8 cellular contexts compared by ENCODE assay signal in the genomic region with DNA sequence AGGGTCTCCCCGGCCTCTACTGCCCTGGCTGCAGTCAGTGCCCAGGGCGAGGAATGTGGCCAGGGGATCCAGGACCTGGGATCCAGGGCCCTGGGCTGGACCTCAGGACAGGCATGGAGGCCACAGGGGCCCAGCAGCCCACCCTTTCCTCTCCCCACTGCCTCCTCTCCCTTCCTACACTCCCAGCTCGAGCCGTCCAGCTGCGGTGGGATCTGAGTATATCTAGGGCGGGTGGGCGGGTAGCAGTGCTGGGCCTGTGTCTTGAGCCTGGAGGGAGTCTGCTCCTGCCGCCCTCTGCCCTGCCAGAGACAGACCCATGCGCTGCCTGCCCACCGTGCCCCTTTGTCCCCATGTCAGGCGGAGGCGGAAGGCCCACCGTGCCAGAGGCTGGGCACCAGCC. TPM values are rescaled to one million over a fixed set of nuclear protein-coding genes. Genes with fewer than 3 reads are reported as not detected.
DNase-seq lines count a peak whose midpoint lies in the region; ATAC-seq, FAIRE-seq and TF ChIP-seq lines count a peak whose summit lies in the region.
"Not testable (repeated sequence)": the region's sequence is repeated elsewhere in the genome, so short reads cannot be mapped to it uniquely, and the experiment has no call there.
"Had no signal": no experiment of that assay in that cellular context is flagged by ENCODE, and none has a peak within 500 bp of the region (broad histone marks: within the 10 kb centered on the region; RNA-seq: fewer than 3 reads in every experiment).

No MANE protein-coding gene starts in this region.

- not testable (repeated sequence) for H3K79me2 ChIP-seq in K562 (ENCODE audit: control insufficient read depth, insufficient read depth, low read length)

- not testable (repeated sequence) for H3K9me1 ChIP-seq in K562 (ENCODE audit: control insufficient read depth, insufficient read depth, low read length)

- not testable (repeated sequence) for H3K27me3 Mint-ChIP-seq in CD4-positive, alpha-beta T cell; activated CD8-positive, alpha-beta T cell treated with anti-CD3 and anti-CD28 coated beads for 36 hours; osteocyte (ENCODE audit: unreplicated experiment)

- not testable (repeated sequence) for H3K9ac ChIP-seq in K562 (ENCODE audit: insufficient read depth in 1 of 2, low read depth in 2 of 2, low read length in 2 of 2)

- not testable (repeated sequence) for H3K9me3 ChIP-seq in CD4-positive, alpha-beta T cell (ENCODE audit: control insufficient read depth, low read length); K562 (replicated peaks; ENCODE audit: control insufficient read depth, insufficient read depth, low read depth, low read length); right cardiac atrium (ENCODE audit: control insufficient read depth, low read length)

- not testable (repeated sequence) for H3K4me3 ChIP-seq in K562; right cardiac atrium (ENCODE audit: low read length)

- BruUV-seq in K562 (replicated peaks; lab: Mats Ljungman, UMichigan): not testable (repeated sequence)

- H3K36me3 Mint-ChIP-seq in CD4-positive, alpha-beta T cell (ENCODE audit: low read depth): peaks cover 56% of the 10 kb centered on the region
- H3K36me3 Mint-ChIP-seq in activated CD8-positive, alpha-beta T cell treated with anti-CD3 and anti-CD28 coated beads for 36 hours (ENCODE audit: low read depth): peaks cover 36% of the 10 kb centered on the region
- H3K36me3 Mint-ChIP-seq in osteocyte (ENCODE audit: unreplicated experiment): peaks cover 26% of the 10 kb centered on the region

- not testable (repeated sequence) for FAIRE-seq in K562 (lab: Jason Lieb, UNC)

- intact Hi-C loops in CD4-positive, alpha-beta T cell (cut with DNase I, micrococcal nuclease); activated CD8-positive, alpha-beta T cell treated with anti-CD3 and anti-CD28 coated beads for 36 hours (cut with micrococcal nuclease); K562 (cut with micrococcal nuclease); right cardiac atrium (cut with DNase I): not testable (repeated sequence)

- not testable (repeated sequence) for H3K27ac ChIP-seq in CD4-positive, alpha-beta T cell (ENCODE audit: low read depth, low read length); K562 (ENCODE audit: extremely low read depth, low read depth, low read length); right cardiac atrium (ENCODE audit: low read length)

- WGBS in K562 (ENCODE audit: insufficient coverage, low coverage, missing lambda C conversion rate): 100% methylated on average over 3 of the region's 13 CpGs
- WGBS in right cardiac atrium: 70% methylated on average over 13 of the region's 13 CpGs

- H3K27ac Mint-ChIP-seq in CD4-positive, alpha-beta T cell; activated CD8-positive, alpha-beta T cell treated with anti-CD3 and anti-CD28 coated beads for 36 hours: not testable (repeated sequence)
- H3K27ac Mint-ChIP-seq in osteocyte (ENCODE audit: unreplicated experiment): peak overlapping the region; percentile 41

- not testable (repeated sequence) for DNase-seq in CD4-positive, alpha-beta T cell; activated CD8-positive, alpha-beta T cell treated with anti-CD3 and anti-CD28 coated beads for 36 hours; K562 (ENCODE audit: extremely low read depth in 1 of 4, low spot score in 3 of 4); osteocyte (ENCODE audit: extremely low spot score, unreplicated experiment)
- DNase-seq in right cardiac atrium: peak in 2 of 3 donors; percentile 27 to 36

- H3K4me3 Mint-ChIP-seq in CD4-positive, alpha-beta T cell: peak overlapping the region; percentile 42
- H3K4me3 Mint-ChIP-seq in activated CD8-positive, alpha-beta T cell treated with anti-CD3 and anti-CD28 coated beads for 36 hours: peak overlapping the region; percentile 2
- not testable (repeated sequence) for H3K4me3 Mint-ChIP-seq in osteocyte (ENCODE audit: unreplicated experiment)

- H3K4me2 ChIP-seq in K562 (ENCODE audit: insufficient read depth, low read length): not testable (repeated sequence)

- TF ChIP-seq EP300 in K562 (IDR thresholded peaks at IDR 0.05; ENCODE audit: low read length): not testable (repeated sequence)

- H2AFZ ChIP-seq in K562 (ENCODE audit: low read depth, low read length): not testable (repeated sequence)

- not testable (repeated sequence) for TF ChIP-seq CTCF in CD4-positive, alpha-beta T cell (IDR thresholded peaks at IDR 0.05); activated CD8-positive, alpha-beta T cell treated with anti-CD3 and anti-CD28 coated beads for 36 hours (IDR thresholded peaks at IDR 0.05); K562 (IDR thresholded peaks at IDR 0.05 in 2 of 3, conservative IDR thresholded peaks at IDR 0.05 in 1 of 3; ENCODE audit: insufficient read depth in 2 of 3, low read depth in 1 of 3, low read length in 3 of 3); osteocyte (IDR thresholded peaks at IDR 0.05)

- not testable (repeated sequence) for TF ChIP-seq RAD21 in K562 (CRISPR knock-in tag; conservative IDR thresholded peaks at IDR 0.05 in 1 of 2, IDR thresholded peaks at IDR 0.05 in 1 of 2)

- not testable (repeated sequence) for H4K20me1 ChIP-seq in K562 (replicated peaks; ENCODE audit: control insufficient read depth, insufficient read depth, low read length)

- H3K27me3 ChIP-seq in CD4-positive, alpha-beta T cell (ENCODE audit: control insufficient read depth, insufficient read depth, low read length); K562 (ENCODE audit: control insufficient read depth in 2 of 2, insufficient read depth in 2 of 2, low read length in 2 of 2); right cardiac atrium (ENCODE audit: control insufficient read depth, insufficient read depth): not testable (repeated sequence)

- H3K4me1 ChIP-seq in K562 (replicated peaks in 1 of 2; ENCODE audit: control insufficient read depth in 2 of 2, insufficient read depth in 2 of 2, low read length in 2 of 2): peaks cover 0 to 18% of the 10 kb centered on the region in 2 experiments; a peak in 2 of 5 replicates
- not testable (repeated sequence) for H3K4me1 ChIP-seq in right cardiac atrium (ENCODE audit: control insufficient read depth, insufficient read depth, low read length)

- CTCF ChIA-PET in CD4-positive, alpha-beta T cell (lab: Charles Lee); activated CD8-positive, alpha-beta T cell treated with anti-CD3 and anti-CD28 coated beads for 36 hours (lab: Charles Lee); K562 (lab: Yijun Ruan, JAX; ENCODE audit: low intra/inter-chr PET ratio): not testable (repeated sequence)

- H3K36me3 ChIP-seq in K562 (ENCODE audit: control insufficient read depth, insufficient read depth, low read length): peaks cover 48% of the 10 kb centered on the region

- in situ Hi-C loops in K562 (cut with MboI): not testable (repeated sequence)

- not testable (repeated sequence) for ATAC-seq in CD4-positive, alpha-beta T cell (ENCODE audit: poor library complexity); activated CD8-positive, alpha-beta T cell treated with anti-CD3 and anti-CD28 coated beads for 36 hours
- peak; percentile 3; the same call in 1 of the 3 replicates for ATAC-seq in K562
- peak; percentile 1 to 3 for ATAC-seq in right cardiac atrium

- H3K9me3 Mint-ChIP-seq in CD4-positive, alpha-beta T cell; activated CD8-positive, alpha-beta T cell treated with anti-CD3 and anti-CD28 coated beads for 36 hours; osteocyte (ENCODE audit: unreplicated experiment): not testable (repeated sequence)

- POLR2A ChIA-PET in CD4-positive, alpha-beta T cell (lab: Charles Lee): not testable (repeated sequence)
- POLR2A ChIA-PET in activated CD8-positive, alpha-beta T cell treated with anti-CD3 and anti-CD28 coated beads for 36 hours (lab: Charles Lee): interaction anchor here (1.0 to 7.8 kb wide), 3 partner anchors 6 to 18 kb away, joined by 3 to 76 read pairs (median 5); a partner anchor contains a TSS
- POLR2A ChIA-PET in K562 (lab: Yijun Ruan, JAX): interaction anchor here (0.7 to 1.5 kb wide), 3 partner anchors 9 to 197 kb away, joined by 3 to 5 read pairs (median 3); a partner anchor contains a TSS

- H3K4me1 Mint-ChIP-seq in CD4-positive, alpha-beta T cell (ENCODE audit: low read depth): peaks cover 32% of the 10 kb centered on the region
- H3K4me1 Mint-ChIP-seq in activated CD8-positive, alpha-beta T cell treated with anti-CD3 and anti-CD28 coated beads for 36 hours (ENCODE audit: low read depth): peaks cover 17% of the 10 kb centered on the region
- peaks cover 25% of the 10 kb centered on the region for H3K4me1 Mint-ChIP-seq in osteocyte (ENCODE audit: unreplicated experiment)

- not testable (repeated sequence) for TF ChIP-seq POLR2A in K562 (conservative IDR thresholded peaks at IDR 0.05)

RNA-seq across cellular contexts. Expression of a gene that starts 1.4 kb away (rescaled TPM):
- total RNA-seq in CD4-positive, alpha-beta T cell: 1 to 10 TPM; 4.1 to 6.2 TPM
- total RNA-seq in activated CD8-positive, alpha-beta T cell treated with anti-CD3 and anti-CD28 coated beads for 36 hours: 1 to 10 TPM in 1 of 2 experiments, under 1 TPM in 1; 0.96 to 2.0 TPM
- total RNA-seq in K562 (2011; cell fraction: chromatin; rRNA removed; ENCODE audit: low replicate concordance): 0.92 and 2.0 TPM in 2 replicates
- 0.92 and 1.7 TPM in 2 replicates for total RNA-seq in K562 (2011; cell fraction: nucleolus; rRNA removed)
- total RNA-seq in K562 (2011; cell fraction: nucleoplasm; rRNA removed): 0.95 and 1.2 TPM in 2 replicates
- 0.61 TPM in 1 of 2 replicates, not detected in the other for total RNA-seq in K562 (2014; rRNA removed)
- total RNA-seq in K562 (2014; rRNA removed; fragmentation: Illumina TruSeq; extraction: Trizol): not detected in 2 replicates
- total RNA-seq in K562 (2015; rRNA removed; fragmentation: Illumina TruSeq; extraction: Trizol): 0.11 and 0.40 TPM in 2 replicates
- 0.89 and 1.1 TPM in 2 replicates for total RNA-seq in K562 (2021)
- 0.26 and 0.30 TPM in 2 replicates for polyA plus RNA-seq in K562 (2011; rRNA removed)
- polyA plus RNA-seq in K562 (2011; cell fraction: cytosol; rRNA removed): 0.52 and 0.69 TPM in 2 replicates
- 1.1 and 1.7 TPM in 2 replicates for polyA plus RNA-seq in K562 (2011; cell fraction: nucleus; rRNA removed)
- polyA plus RNA-seq in K562 (2012): 0.52 and 0.57 TPM in 2 replicates
- 0.36 and 0.65 TPM in 2 replicates for polyA plus RNA-seq in K562 (2014; fragmentation: Illumina TruSeq; extraction: Trizol)
- not detected for polyA plus RNA-seq in K562 (2014; fragmentation: Nextera tagmentation; extraction: Ambion mirVana)
- 0.27 and 0.55 TPM in 2 replicates for polyA plus RNA-seq in K562 (2014; rRNA removed)
- polyA minus RNA-seq in K562 (2011; rRNA and poly(A)+ RNA removed): not detected in 2 replicates
- polyA minus RNA-seq in K562 (2011; cell fraction: cytosol; rRNA and poly(A)+ RNA removed): not detected in 2 replicates
- polyA minus RNA-seq in K562 (2011; cell fraction: nucleus; rRNA and poly(A)+ RNA removed): 0.13 TPM in 1 of 2 replicates, not detected in the other
- under 1 TPM in 2 of 4 donors, not detected in 2; 0.25 to 0.47 TPM for total RNA-seq in right cardiac atrium
- polyA plus RNA-seq in right cardiac atrium: 0.23 TPM
- total RNA-seq in osteocyte: 3.8 and 5.0 TPM in 2 replicates
- polyA plus RNA-seq: CD14-positive monocyte had no signal

RNA-seq across cellular contexts. Expression of a gene that starts 8.2 kb away (rescaled TPM):
- 10 to 100 TPM; 27.4 to 29.4 TPM for total RNA-seq in CD4-positive, alpha-beta T cell
- 10 to 100 TPM; 97.9 to 98.2 TPM for total RNA-seq in activated CD8-positive, alpha-beta T cell treated with anti-CD3 and anti-CD28 coated beads for 36 hours
- total RNA-seq in K562 (2011; cell fraction: chromatin; rRNA removed; ENCODE audit: low replicate concordance): 13.9 and 38.2 TPM in 2 replicates
- total RNA-seq in K562 (2011; cell fraction: nucleolus; rRNA removed): 41.5 and 42.0 TPM in 2 replicates
- total RNA-seq in K562 (2011; cell fraction: nucleoplasm; rRNA removed): 31.3 and 34.9 TPM in 2 replicates
- total RNA-seq in K562 (2014; rRNA removed): 102 and 135 TPM in 2 replicates
- 29.3 and 43.7 TPM in 2 replicates for total RNA-seq in K562 (2014; rRNA removed; fragmentation: Illumina TruSeq; extraction: Trizol)
- 83.8 and 85.1 TPM in 2 replicates for total RNA-seq in K562 (2015; rRNA removed; fragmentation: Illumina TruSeq; extraction: Trizol)
- 135 and 139 TPM in 2 replicates for total RNA-seq in K562 (2021)
- polyA plus RNA-seq in K562 (2011; rRNA removed): 98.6 and 129 TPM in 2 replicates
- 213 and 403 TPM in 2 replicates for polyA plus RNA-seq in K562 (2011; cell fraction: cytosol; rRNA removed)
- 62.4 and 74.2 TPM in 2 replicates for polyA plus RNA-seq in K562 (2011; cell fraction: nucleus; rRNA removed)
- polyA plus RNA-seq in K562 (2012): 127 and 138 TPM in 2 replicates
- polyA plus RNA-seq in K562 (2014; fragmentation: Illumina TruSeq; extraction: Trizol): 140 and 182 TPM in 2 replicates
- polyA plus RNA-seq in K562 (2014; fragmentation: Nextera tagmentation; extraction: Ambion mirVana): 10 to 100 TPM in 1 of 2 experiments, 1 to 10 TPM in 1; 5.6 to 16.0 TPM
- polyA plus RNA-seq in K562 (2014; rRNA removed): 135 and 146 TPM in 2 replicates
- 57.1 and 92.7 TPM in 2 replicates for polyA minus RNA-seq in K562 (2011; rRNA and poly(A)+ RNA removed)
- polyA minus RNA-seq in K562 (2011; cell fraction: cytosol; rRNA and poly(A)+ RNA removed): 94.6 and 97.2 TPM in 2 replicates
- 10.4 and 16.3 TPM in 2 replicates for polyA minus RNA-seq in K562 (2011; cell fraction: nucleus; rRNA and poly(A)+ RNA removed)
- 100 to 1,000 TPM; 114 to 129 (median 125) TPM for total RNA-seq in right cardiac atrium
- polyA plus RNA-seq in right cardiac atrium: 170 TPM
- total RNA-seq in osteocyte: 149 and 150 TPM in 2 replicates

RNA-seq across cellular contexts. Expression of a gene that starts 12.3 kb away (rescaled TPM):
- 10 to 100 TPM; 17.4 to 21.1 TPM for total RNA-seq in CD4-positive, alpha-beta T cell
- 10 to 100 TPM; 57.4 to 64.0 TPM for total RNA-seq in activated CD8-positive, alpha-beta T cell treated with anti-CD3 and anti-CD28 coated beads for 36 hours
- total RNA-seq in K562 (2011; cell fraction: chromatin; rRNA removed; ENCODE audit: low replicate concordance): 49.3 and 178 TPM in 2 replicates
- 331 and 338 TPM in 2 replicates for total RNA-seq in K562 (2011; cell fraction: nucleolus; rRNA removed)
- total RNA-seq in K562 (2011; cell fraction: nucleoplasm; rRNA removed): 162 and 163 TPM in 2 replicates
- 121 and 158 TPM in 2 replicates for total RNA-seq in K562 (2014; rRNA removed)
- 29.4 and 39.3 TPM in 2 replicates for total RNA-seq in K562 (2014; rRNA removed; fragmentation: Illumina TruSeq; extraction: Trizol)
- 44.8 and 51.6 TPM in 2 replicates for total RNA-seq in K562 (2015; rRNA removed; fragmentation: Illumina TruSeq; extraction: Trizol)
- total RNA-seq in K562 (2021): 108 and 120 TPM in 2 replicates
- 77.2 and 108 TPM in 2 replicates for polyA plus RNA-seq in K562 (2011; rRNA removed)
- 234 and 367 TPM in 2 replicates for polyA plus RNA-seq in K562 (2011; cell fraction: cytosol; rRNA removed)
- 162 and 217 TPM in 2 replicates for polyA plus RNA-seq in K562 (2011; cell fraction: nucleus; rRNA removed)
- 106 and 144 TPM in 2 replicates for polyA plus RNA-seq in K562 (2012)
- polyA plus RNA-seq in K562 (2014; fragmentation: Illumina TruSeq; extraction: Trizol): 111 and 119 TPM in 2 replicates
- 10 to 100 TPM in 1 of 2 experiments, 1 to 10 TPM in 1; 8.6 to 33.6 TPM for polyA plus RNA-seq in K562 (2014; fragmentation: Nextera tagmentation; extraction: Ambion mirVana)
- polyA plus RNA-seq in K562 (2014; rRNA removed): 83.6 and 96.7 TPM in 2 replicates
- 84.7 and 117 TPM in 2 replicates for polyA minus RNA-seq in K562 (2011; rRNA and poly(A)+ RNA removed)
- polyA minus RNA-seq in K562 (2011; cell fraction: cytosol; rRNA and poly(A)+ RNA removed): 120 and 144 TPM in 2 replicates
- polyA minus RNA-seq in K562 (2011; cell fraction: nucleus; rRNA and poly(A)+ RNA removed): 46.6 and 57.5 TPM in 2 replicates
- 10 to 100 TPM; 48.0 to 65.3 (median 50.5) TPM for total RNA-seq in right cardiac atrium
- 56.1 TPM for polyA plus RNA-seq in right cardiac atrium
- total RNA-seq in osteocyte: 140 and 146 TPM in 2 replicates

RNA-seq across cellular contexts. Expression of a gene that starts 15.1 kb away (rescaled TPM):
- total RNA-seq in CD4-positive, alpha-beta T cell: under 1 TPM; 0.11 to 0.14 TPM
- total RNA-seq in activated CD8-positive, alpha-beta T cell treated with anti-CD3 and anti-CD28 coated beads for 36 hours: not detected
- total RNA-seq in K562 (2011; cell fraction: chromatin; rRNA removed; ENCODE audit: low replicate concordance): not detected in 2 replicates
- not detected in 2 replicates for total RNA-seq in K562 (2011; cell fraction: nucleolus; rRNA removed)
- not detected in 2 replicates for total RNA-seq in K562 (2011; cell fraction: nucleoplasm; rRNA removed)
- not detected in 2 replicates for total RNA-seq in K562 (2014; rRNA removed)
- total RNA-seq in K562 (2014; rRNA removed; fragmentation: Illumina TruSeq; extraction: Trizol): not detected in 2 replicates
- not detected in 2 replicates for total RNA-seq in K562 (2015; rRNA removed; fragmentation: Illumina TruSeq; extraction: Trizol)
- not detected in 2 replicates for total RNA-seq in K562 (2021)
- not detected in 2 replicates for polyA plus RNA-seq in K562 (2011; rRNA removed)
- 0.01 TPM in 1 of 2 replicates, not detected in the other for polyA plus RNA-seq in K562 (2011; cell fraction: cytosol; rRNA removed)
- polyA plus RNA-seq in K562 (2011; cell fraction: nucleus; rRNA removed): not detected in 2 replicates
- not detected in 2 replicates for polyA plus RNA-seq in K562 (2012)
- polyA plus RNA-seq in K562 (2014; fragmentation: Illumina TruSeq; extraction: Trizol): not detected in 2 replicates
- polyA plus RNA-seq in K562 (2014; fragmentation: Nextera tagmentation; extraction: Ambion mirVana): not detected
- polyA plus RNA-seq in K562 (2014; rRNA removed): not detected in 2 replicates
- not detected in 2 replicates for polyA minus RNA-seq in K562 (2011; rRNA and poly(A)+ RNA removed)
- polyA minus RNA-seq in K562 (2011; cell fraction: cytosol; rRNA and poly(A)+ RNA removed): not detected in 2 replicates
- polyA minus RNA-seq in K562 (2011; cell fraction: nucleus; rRNA and poly(A)+ RNA removed): 0.13 TPM in 1 of 2 replicates, not detected in the other
- total RNA-seq in right cardiac atrium: under 1 TPM; 0.20 to 0.31 (median 0.26) TPM
- polyA plus RNA-seq in right cardiac atrium: 0.45 TPM
- total RNA-seq in osteocyte: 0.46 and 0.55 TPM in 2 replicates
- total RNA-seq: Daoy, RPMI7951 had no signal
- polyA plus RNA-seq: CD14-positive monocyte had no signal

RNA-seq across cellular contexts. Expression of a gene that starts 19.1 kb away (rescaled TPM):
- total RNA-seq in CD4-positive, alpha-beta T cell: 10 to 100 TPM; 28.6 to 30.0 TPM
- total RNA-seq in activated CD8-positive, alpha-beta T cell treated with anti-CD3 and anti-CD28 coated beads for 36 hours: 10 to 100 TPM; 32.2 to 35.2 TPM
- 40.5 and 97.2 TPM in 2 replicates for total RNA-seq in K562 (2011; cell fraction: chromatin; rRNA removed; ENCODE audit: low replicate concordance)
- total RNA-seq in K562 (2011; cell fraction: nucleolus; rRNA removed): 43.6 and 44.5 TPM in 2 replicates
- total RNA-seq in K562 (2011; cell fraction: nucleoplasm; rRNA removed): 39.9 and 51.1 TPM in 2 replicates
- 9.3 and 10.2 TPM in 2 replicates for total RNA-seq in K562 (2014; rRNA removed)
- 2.5 and 4.1 TPM in 2 replicates for total RNA-seq in K562 (2014; rRNA removed; fragmentation: Illumina TruSeq; extraction: Trizol)
- total RNA-seq in K562 (2015; rRNA removed; fragmentation: Illumina TruSeq; extraction: Trizol): 8.8 and 10.4 TPM in 2 replicates
- 28.6 and 29.2 TPM in 2 replicates for total RNA-seq in K562 (2021)
- polyA plus RNA-seq in K562 (2011; rRNA removed): 8.5 and 12.5 TPM in 2 replicates
- polyA plus RNA-seq in K562 (2011; cell fraction: cytosol; rRNA removed): 7.7 and 14.0 TPM in 2 replicates
- polyA plus RNA-seq in K562 (2011; cell fraction: nucleus; rRNA removed): 40.5 and 65.1 TPM in 2 replicates
- 18.1 and 26.7 TPM in 2 replicates for polyA plus RNA-seq in K562 (2012)
- polyA plus RNA-seq in K562 (2014; fragmentation: Illumina TruSeq; extraction: Trizol): 14.6 and 18.0 TPM in 2 replicates
- polyA plus RNA-seq in K562 (2014; fragmentation: Nextera tagmentation; extraction: Ambion mirVana): under 1 TPM in 1 of 2 experiments, not detected in 1; 0.08 TPM
- 20.5 and 23.3 TPM in 2 replicates for polyA plus RNA-seq in K562 (2014; rRNA removed)
- 9.1 and 11.0 TPM in 2 replicates for polyA minus RNA-seq in K562 (2011; rRNA and poly(A)+ RNA removed)
- polyA minus RNA-seq in K562 (2011; cell fraction: cytosol; rRNA and poly(A)+ RNA removed): 9.9 and 10.3 TPM in 2 replicates
- 14.5 and 19.0 TPM in 2 replicates for polyA minus RNA-seq in K562 (2011; cell fraction: nucleus; rRNA and poly(A)+ RNA removed)
- 10 to 100 TPM; 27.8 to 33.4 (median 30.6) TPM for total RNA-seq in right cardiac atrium
- polyA plus RNA-seq in right cardiac atrium: 34.7 TPM
- total RNA-seq in osteocyte: 35.5 and 43.8 TPM in 2 replicates
